ENCODE assay signal across 10 cellular contexts in genomic region chr3:197809356-197810020, GRCh38. TPM values are rescaled to one million over a fixed set of nuclear protein-coding genes. Genes with fewer than 3 reads are reported as not detected.
A peak's percentile ranks its signal among the peaks of the same experiment; 100 is the strongest.
DNase-seq lines count a peak whose midpoint lies in the region; TF ChIP-seq lines count a peak whose summit lies in the region.
"Had no signal": no experiment of that assay in that cellular context is flagged by ENCODE, and none has a peak within 500 bp of the region (broad histone marks: within the 10 kb centered on the region; RNA-seq: fewer than 3 reads in every experiment).

No MANE protein-coding gene starts in this region.

- H3K79me2 ChIP-seq in trophoblast cell (ENCODE audit: control insufficient read depth, insufficient read depth, low read length, poor library complexity) = peaks cover 1% of the 10 kb centered on the region

- DNase-seq in Ammon's horn (ENCODE audit: low spot score) (peak; percentile 15), SK-MEL-5 (ENCODE audit: low read depth, low spot score) (peak; percentile 8), fibroblast of mammary gland (ENCODE audit: low read depth) (peak; percentile 79), trophoblast cell (peak; percentile 27 to 81), progenitor cell of endocrine pancreas (ENCODE audit: low spot score, unreplicated experiment) (no peak), middle frontal gyrus (ENCODE audit: extremely low spot score, low spot score) (no peak), GOT3 (lab: John Stamatoyannopoulos, UW) (no peak)
- no peak for DNase-seq in activated CD8-positive, alpha-beta memory T cell treated with anti-CD3 and anti-CD28 coated beads, Interleukin-2, amount 50 U/mL, for 48 hours
- DNase-seq: NCI-H1930, T-helper 9 cell had no signal

- no peak overlapping the region for H3K18ac ChIP-seq in trophoblast cell (ENCODE audit: low read length)

- peaks cover 11% of the 10 kb centered on the region for H3K4me1 Mint-ChIP-seq in progenitor cell of endocrine pancreas (ENCODE audit: low read depth)

- no peak overlapping the region for H3K4me2 ChIP-seq in trophoblast cell (ENCODE audit: low read length)

- H4K91ac ChIP-seq in trophoblast cell (ENCODE audit: low read depth, low read length) = no peak overlapping the region

- no peak overlapping the region for H3K14ac ChIP-seq in trophoblast cell (ENCODE audit: low read length)

- no peaks in the 10 kb centered on the region for H3K27me3 ChIP-seq in trophoblast cell (ENCODE audit: insufficient read depth, low read length)

- no peak overlapping the region for H2AK5ac ChIP-seq in trophoblast cell (ENCODE audit: low read length)

- no peak overlapping the region for H2BK5ac ChIP-seq in trophoblast cell (ENCODE audit: low read depth, low read length, poor library complexity)

- H3K4me1 ChIP-seq in trophoblast cell (ENCODE audit: control insufficient read depth in 1 of 2, insufficient read depth in 2 of 2, low read length in 2 of 2) = peaks cover 0 to 5% of the 10 kb centered on the region in 2 experiments

- no peak overlapping the region for H2AFZ ChIP-seq in trophoblast cell (ENCODE audit: insufficient read depth, low read length, poor library complexity)

- TF ChIP-seq CTCF in fibroblast of mammary gland (conservative IDR thresholded peaks at IDR 0.05; ENCODE audit: control insufficient read depth, insufficient read depth, low read depth, low read length) (no peak), progenitor cell of endocrine pancreas (IDR thresholded peaks at IDR 0.05; ENCODE audit: unreplicated experiment) (no peak)

- H3K27ac Mint-ChIP-seq in progenitor cell of endocrine pancreas = no peak overlapping the region

- H3K23ac ChIP-seq in trophoblast cell (ENCODE audit: low read length) = no peak overlapping the region

- H3K9me3 ChIP-seq in trophoblast cell (ENCODE audit: insufficient read depth, low read depth, low read length) = no peaks in the 10 kb centered on the region

- H3K27ac ChIP-seq in trophoblast cell (ENCODE audit: low read depth, low read length) = no peak overlapping the region

- in situ Hi-C loops in SK-MEL-5 (cut with HindIII; ENCODE audit: low pct_unique_long_range_greater_than_20kb, low sequenced_read_pairs) = no loop called here

- H3K36me3 ChIP-seq in trophoblast cell (ENCODE audit: control insufficient read depth in 1 of 2, insufficient read depth in 2 of 2, low read length in 2 of 2) = peaks cover 0 to 1% of the 10 kb centered on the region in 2 experiments

- no peaks in the 10 kb centered on the region for H3K27me3 Mint-ChIP-seq in progenitor cell of endocrine pancreas

- H3K4me3 ChIP-seq in fibroblast of mammary gland (ENCODE audit: control insufficient read depth, low read depth, low read length) = no peak overlapping the region
- H3K4me3 ChIP-seq in trophoblast cell (ENCODE audit: low read depth, low read length) = no peak overlapping the region

- no peak overlapping the region for H4K8ac ChIP-seq in trophoblast cell (ENCODE audit: low read depth, low read length)

- peaks cover 8% of the 10 kb centered on the region for H3K36me3 Mint-ChIP-seq in progenitor cell of endocrine pancreas (ENCODE audit: insufficient read depth)

- H2BK120ac ChIP-seq in trophoblast cell (ENCODE audit: insufficient read depth, low read length, poor library complexity) = no peak overlapping the region

- no peak overlapping the region for H3K9ac ChIP-seq in trophoblast cell (ENCODE audit: low read length)

- no peaks in the 10 kb centered on the region for H3K79me1 ChIP-seq in trophoblast cell (ENCODE audit: low read length)

- no peak overlapping the region for H3K4me3 Mint-ChIP-seq in progenitor cell of endocrine pancreas (ENCODE audit: low read depth)

- H3K9me3 Mint-ChIP-seq in progenitor cell of endocrine pancreas (ENCODE audit: low read depth) = no peaks in the 10 kb centered on the region

- no peak overlapping the region for H3K4ac ChIP-seq in trophoblast cell (ENCODE audit: low read depth, low read length)

- no peak overlapping the region for H4K12ac ChIP-seq in trophoblast cell (ENCODE audit: low read depth, low read length)

- no CpG with 5 or more reads among the region's 2 CpGs for WGBS in trophoblast cell (ENCODE audit: extremely low coverage, insufficient coverage, insufficient read length)

- no peak overlapping the region for H2BK12ac ChIP-seq in trophoblast cell (ENCODE audit: low read length)

RNA-seq across cellular contexts. Expression of gene LRCH3, which starts 18.4 kb away (rescaled TPM):
- total RNA-seq in SK-MEL-5 (2014; rRNA removed; shearing (Covaris generic)) = 92.3 and 93.7 TPM in 2 replicates
- 50.4 and 122 TPM in 2 replicates for polyA plus RNA-seq in SK-MEL-5 (2015; cell fraction: cytosol; rRNA removed)
- 56.3 and 79.7 TPM in 2 replicates for polyA plus RNA-seq in SK-MEL-5 (2015; cell fraction: nucleus; rRNA removed)
- polyA plus RNA-seq in trophoblast cell (2013) = 22.8 and 24.3 TPM in 2 replicates
- total RNA-seq in progenitor cell of endocrine pancreas = 73.3 and 84.3 TPM in 2 replicates

RNA-seq across cellular contexts. Expression of gene FYTTD1, which starts 59.8 kb away (rescaled TPM):
- total RNA-seq in SK-MEL-5 (2014; rRNA removed; shearing (Covaris generic)) = 76.8 and 101 TPM in 2 replicates
- 27.6 and 41.9 TPM in 2 replicates for polyA plus RNA-seq in SK-MEL-5 (2015; cell fraction: cytosol; rRNA removed)
- 16.7 and 24.7 TPM in 2 replicates for polyA plus RNA-seq in SK-MEL-5 (2015; cell fraction: nucleus; rRNA removed)
- polyA plus RNA-seq in trophoblast cell (2013) = 35.2 and 36.3 TPM in 2 replicates
- total RNA-seq in progenitor cell of endocrine pancreas = 42.3 and 50.8 TPM in 2 replicates

Comparison
In these comparisons a context has a peak if more than half of its experiments do, and no peak if none do; other contexts are left out.
1. DNase-seq: peak in Ammon's horn (single experiment), SK-MEL-5 (single experiment), fibroblast of mammary gland (single experiment) and trophoblast cell (2 of 2); none in progenitor cell of endocrine pancreas (single experiment), activated CD8-positive, alpha-beta memory T cell treated with anti-CD3 and anti-CD28 coated beads, Interleukin-2, amount 50 U/mL, for 48 hours (single experiment), middle frontal gyrus (single experiment) and GOT3 (single experiment).